Comparison of ENCODE assay signal across 11 cellular contexts in the genomic region with DNA sequence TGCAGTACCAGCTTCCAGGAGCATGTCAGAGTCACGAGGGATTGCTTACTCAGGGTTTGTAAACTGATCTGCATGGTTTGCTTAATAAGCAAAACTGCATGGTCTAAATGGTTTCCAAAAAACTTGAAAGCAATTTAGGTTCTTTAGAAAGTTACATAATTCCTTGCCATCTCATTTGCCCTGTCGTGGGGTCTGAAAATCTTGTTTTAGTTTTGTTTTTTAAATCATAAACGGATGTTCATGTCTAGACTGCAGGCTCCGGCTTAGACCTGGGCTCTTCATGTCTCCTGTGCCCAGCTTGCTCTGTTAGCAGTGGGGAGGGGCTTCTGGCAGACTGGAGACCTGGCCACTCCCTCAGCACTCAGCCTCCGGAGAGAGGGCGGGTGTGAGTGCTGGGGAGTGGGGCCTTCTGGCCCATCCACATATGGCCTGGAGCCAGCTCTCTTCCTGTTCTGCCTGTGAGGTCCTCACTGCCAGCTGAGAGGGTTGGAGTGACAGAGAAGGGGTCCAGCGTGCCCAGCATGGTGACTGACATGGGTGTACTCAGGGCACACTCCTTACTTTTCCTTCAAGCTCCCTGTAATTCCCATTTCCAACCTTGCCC. TPM values are rescaled to one million over a fixed set of nuclear protein-coding genes. Genes with fewer than 3 reads are reported as not detected.
DNase-seq lines count a peak whose midpoint lies in the region; ATAC-seq and TF ChIP-seq lines count a peak whose summit lies in the region.
"Had no signal": no experiment of that assay in that cellular context is flagged by ENCODE, and none has a peak within 500 bp of the region (broad histone marks: within the 10 kb centered on the region; RNA-seq: fewer than 3 reads in every experiment).

No MANE protein-coding gene starts in this region.

- H3K27me3 ChIP-seq in NT2/D1 (ENCODE audit: insufficient read depth, insufficient read length): no peaks in the 10 kb centered on the region
- H3K27me3 ChIP-seq in suprapubic skin: peaks cover 2% of the 10 kb centered on the region
- no peaks in the 10 kb centered on the region for H3K27me3 ChIP-seq in Karpas-422 (ENCODE audit: low read length)

- WGBS in suprapubic skin: 27% methylated on average over 7 of the region's 7 CpGs

- H3K4me3 ChIP-seq in NT2/D1 (ENCODE audit: insufficient read length, low read depth) (no peak overlapping the region), suprapubic skin (no peak overlapping the region), Karpas-422 (ENCODE audit: low read length) (no peak overlapping the region)

- no peak for TF ChIP-seq EP300 in suprapubic skin (IDR thresholded peaks at IDR 0.05)

- peaks cover 66% of the 10 kb centered on the region for H3K27me3 Mint-ChIP-seq in activated naive CD4-positive, alpha-beta T cell treated with anti-CD3 and anti-CD28 coated beads, Interleukin-2, amount 10 ng/mL, durations not matched to agents 7 days and 5 days

- H3K4me2 ChIP-seq in Karpas-422 (ENCODE audit: low read depth, low read length, poor library complexity, severe bottlenecking): no peak overlapping the region

- peak; percentile 21 for DNase-seq in activated naive CD4-positive, alpha-beta T cell treated with anti-CD3 and anti-CD28 coated beads, Interleukin-2, amount 10 ng/mL, durations not matched to agents 7 days and 5 days
- no peak for DNase-seq in activated naive CD4-positive, alpha-beta T cell (lab: John Stamatoyannopoulos, UW)
- DNase-seq in NT2/D1 (ENCODE audit: low read depth, low spot score) (peak; percentile 38), left cardiac atrium (no peak), suprapubic skin (ENCODE audit: low spot score in 2 of 2) (peak; percentile 23 to 37), hypothalamus (lab: John Stamatoyannopoulos, UW) (no peak), Karpas-422 (no peak)
- DNase-seq in stimulated activated CD4-positive, alpha-beta T cell treated with anti-CD3 and anti-CD28 coated beads, Interleukin-15, amount 100 ng/mL, for 24 hours: no peak
- DNase-seq: activated T-cell treated with anti-CD3 and anti-CD28 coated beads for 4 hours; stimulated activated CD4-positive, alpha-beta T cell treated with anti-CD3 and anti-CD28 coated beads, Interleukin-2, amount 100 ng/mL, for 24 hours had no signal

- peak overlapping the region; percentile 0 for H3K9ac ChIP-seq in NT2/D1 (ENCODE audit: insufficient read length, low read depth)
- no peak overlapping the region for H3K9ac ChIP-seq in Karpas-422 (ENCODE audit: low read length)

- no peaks in the 10 kb centered on the region for H3K9me3 ChIP-seq in NT2/D1 (ENCODE audit: insufficient read depth, low read length)
- no peaks in the 10 kb centered on the region for H3K9me3 ChIP-seq in suprapubic skin
- no peaks in the 10 kb centered on the region for H3K9me3 ChIP-seq in Karpas-422 (ENCODE audit: low read length)

- H2AFZ ChIP-seq in Karpas-422 (ENCODE audit: low read length): no peak overlapping the region

- no peaks in the 10 kb centered on the region for H3K9me3 Mint-ChIP-seq in activated naive CD4-positive, alpha-beta T cell treated with anti-CD3 and anti-CD28 coated beads, Interleukin-2, amount 10 ng/mL, durations not matched to agents 7 days and 5 days

- TF ChIP-seq POLR2A in suprapubic skin (IDR thresholded peaks at IDR 0.05): no peak

- H3K27ac Mint-ChIP-seq in activated naive CD4-positive, alpha-beta T cell treated with anti-CD3 and anti-CD28 coated beads, Interleukin-2, amount 10 ng/mL, durations not matched to agents 7 days and 5 days: no peak overlapping the region

- H3K9me2 ChIP-seq in Karpas-422 (replicated peaks; ENCODE audit: insufficient read depth, low read length): no peaks in the 10 kb centered on the region

- no peaks in the 10 kb centered on the region for H3K36me3 Mint-ChIP-seq in activated naive CD4-positive, alpha-beta T cell treated with anti-CD3 and anti-CD28 coated beads, Interleukin-2, amount 10 ng/mL, durations not matched to agents 7 days and 5 days

- intact Hi-C loops in left cardiac atrium (cut with DNase I): no loop called here

- H3K4me1 ChIP-seq in NT2/D1 (ENCODE audit: insufficient read depth, insufficient read length) (peaks cover 7% of the 10 kb centered on the region), suprapubic skin (no peaks in the 10 kb centered on the region), Karpas-422 (ENCODE audit: low read length) (peaks cover 6% of the 10 kb centered on the region)

- H3K27ac ChIP-seq in suprapubic skin: no peak overlapping the region
- no peak overlapping the region for H3K27ac ChIP-seq in Karpas-422 (ENCODE audit: low read length)

- H3K79me2 ChIP-seq in Karpas-422 (ENCODE audit: low read length): no peaks in the 10 kb centered on the region

- TF ChIP-seq CTCF in suprapubic skin (IDR thresholded peaks at IDR 0.05): no peak

- no peaks in the 10 kb centered on the region for H3K36me3 ChIP-seq in NT2/D1 (ENCODE audit: insufficient read depth, insufficient read length, low read length)
- no peaks in the 10 kb centered on the region for H3K36me3 ChIP-seq in suprapubic skin
- no peaks in the 10 kb centered on the region for H3K36me3 ChIP-seq in Karpas-422 (ENCODE audit: insufficient read depth, low read length)

- CTCF ChIA-PET in activated naive CD4-positive, alpha-beta T cell treated with anti-CD3 and anti-CD28 coated beads, Interleukin-2, amount 10 ng/mL, durations not matched to agents 7 days and 5 days (lab: Charles Lee): interaction anchor here (1.1 kb wide), 1 partner anchor 174 kb away, joined by 3 read pairs; no protein-coding TSS in a partner anchor

- H4K20me1 ChIP-seq in Karpas-422 (ENCODE audit: insufficient read depth, low read depth, low read length): no peaks in the 10 kb centered on the region; the same call in 1 of the 2 replicates

- H3K4me3 Mint-ChIP-seq in activated naive CD4-positive, alpha-beta T cell treated with anti-CD3 and anti-CD28 coated beads, Interleukin-2, amount 10 ng/mL, durations not matched to agents 7 days and 5 days: no peak overlapping the region

- ATAC-seq in left cardiac atrium: peak; percentile 52 to 54

- H3K4me1 Mint-ChIP-seq in activated naive CD4-positive, alpha-beta T cell treated with anti-CD3 and anti-CD28 coated beads, Interleukin-2, amount 10 ng/mL, durations not matched to agents 7 days and 5 days: peaks cover 4% of the 10 kb centered on the region

RNA-seq across cellular contexts. Expression of gene PRF1, which starts 17.5 kb away (rescaled TPM):
- total RNA-seq in left cardiac atrium (1 to 10 TPM; 1.5 to 4.6 TPM), suprapubic skin (1 to 10 TPM in 1 of 4 donors, under 1 TPM in 2, not detected in 1; 0.34 to 2.5 (median 0.70) TPM)
- total RNA-seq in Karpas-422 (2014; rRNA removed; shearing (Covaris generic); ENCODE audit: low replicate concordance): 0.26 and 1.5 TPM in 2 replicates
- total RNA-seq: M059J had no signal

Comparison
In these comparisons a context has a peak if more than half of its experiments do, and no peak if none do; other contexts are left out.
1. DNase-seq: peak in activated naive CD4-positive, alpha-beta T cell treated with anti-CD3 and anti-CD28 coated beads, Interleukin-2, amount 10 ng/mL, durations not matched to agents 7 days and 5 days (single experiment), NT2/D1 (single experiment) and suprapubic skin (2 of 2); none in activated naive CD4-positive, alpha-beta T cell (0 of 4), left cardiac atrium (single experiment), hypothalamus (0 of 51), Karpas-422 (single experiment) and stimulated activated CD4-positive, alpha-beta T cell treated with anti-CD3 and anti-CD28 coated beads, Interleukin-15, amount 100 ng/mL, for 24 hours (single experiment).